In the genomic region with DNA sequence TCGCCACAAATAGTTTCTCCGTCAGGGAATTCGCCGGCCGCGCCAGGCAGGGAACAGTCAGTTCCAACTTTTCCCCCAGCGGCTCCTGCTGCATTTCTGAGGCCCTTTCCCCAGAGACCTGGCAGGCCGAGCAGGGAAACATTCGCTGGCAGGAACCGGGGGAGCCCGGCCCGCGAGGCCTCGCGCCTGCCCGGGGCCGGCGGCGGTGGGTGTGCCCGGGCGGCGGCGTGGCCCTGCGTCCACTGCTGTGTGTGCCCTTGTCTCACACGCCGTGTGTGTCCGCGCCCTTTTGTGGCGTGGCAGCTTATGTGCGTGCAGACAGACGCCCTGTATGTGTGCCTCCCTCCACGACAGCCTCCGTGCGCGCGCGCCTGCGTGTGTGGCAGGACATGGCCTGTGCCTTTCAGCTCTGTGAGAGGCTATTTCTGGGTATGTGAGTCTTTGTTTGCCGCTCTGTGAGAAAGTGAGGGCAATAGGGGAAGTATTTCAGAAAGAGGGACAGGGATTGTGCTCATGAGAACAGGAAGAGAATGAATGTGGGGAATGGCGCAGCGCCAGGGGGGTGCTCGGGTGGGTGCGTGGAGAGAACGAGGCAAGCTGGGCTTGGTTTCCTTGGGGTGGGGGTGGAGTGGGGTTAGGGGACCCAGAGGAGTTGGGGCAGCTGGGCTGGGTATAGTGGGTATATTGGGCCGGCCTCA, we compare ENCODE assay signal across 8 cellular contexts. TPM values are rescaled to one million over a fixed set of nuclear protein-coding genes. Genes with fewer than 3 reads are reported as not detected.
DNase-seq lines count a peak whose midpoint lies in the region; ATAC-seq and TF ChIP-seq lines count a peak whose summit lies in the region.

No MANE protein-coding gene starts in this region.

- TF ChIP-seq EP300 in tibial nerve (IDR thresholded peaks at IDR 0.05): peak in 1 of 2 donors; percentile 76

- no peaks in the 10 kb centered on the region for H3K9me3 ChIP-seq in BLaER1 treated with 17β-estradiol and CSF1 and Interleukin-3, amounts not matched to agents 10 nM and 100 nM (replicated peaks in 1 of 11)
- H3K9me3 ChIP-seq in esophagus (ENCODE audit: control insufficient read depth in 2 of 2, insufficient read depth in 1 of 2, low read depth in 1 of 2, low read length in 1 of 2) (no peaks in the 10 kb centered on the region), mucosa of rectum (ENCODE audit: control insufficient read depth in 2 of 2, low read length in 2 of 2) (no peaks in the 10 kb centered on the region), tibial nerve (no peaks in the 10 kb centered on the region)

- H3K4me1 ChIP-seq in BLaER1 treated with 17β-estradiol and CSF1 and Interleukin-3, amounts not matched to agents 10 nM and 100 nM: peaks cover 39 to 67% (median 58%) of the 10 kb centered on the region in 10 experiments
- H3K4me1 ChIP-seq in esophagus (ENCODE audit: control insufficient read depth in 2 of 2, insufficient read depth in 2 of 2, low read length in 1 of 2) (peaks cover 3 to 21% of the 10 kb centered on the region in 2 donors), mucosa of rectum (ENCODE audit: control insufficient read depth in 2 of 2, insufficient read depth in 2 of 2, low read length in 2 of 2) (peaks cover 38 to 39% of the 10 kb centered on the region in 2 donors), tibial nerve (peaks cover 0 to 82% (median 53%) of the 10 kb centered on the region in 4 donors)

- H3K36me3 ChIP-seq in BLaER1 treated with 17β-estradiol and CSF1 and Interleukin-3, amounts not matched to agents 10 nM and 100 nM: no peaks in the 10 kb centered on the region
- no peaks in the 10 kb centered on the region for H3K36me3 ChIP-seq in esophagus (ENCODE audit: control insufficient read depth in 2 of 2, insufficient read depth in 2 of 2, low read length in 1 of 2)
- no peaks in the 10 kb centered on the region for H3K36me3 ChIP-seq in mucosa of rectum (ENCODE audit: control insufficient read depth in 2 of 2, insufficient read depth in 2 of 2, low read length in 2 of 2)
- no peaks in the 10 kb centered on the region for H3K36me3 ChIP-seq in tibial nerve

- H3K27ac ChIP-seq in BLaER1 treated with 17β-estradiol and CSF1 and Interleukin-3, amounts not matched to agents 10 nM and 100 nM: peak overlapping the region in 4 of 11 experiments; percentile 50 to 71 (median 57); a peak in 9 of 22 replicates
- H3K27ac ChIP-seq in HL-60 (replicated peaks) (no peak overlapping the region), esophagus (ENCODE audit: low read depth in 2 of 2, low read length in 1 of 2) (peak overlapping the region; percentile 79 to 85), mucosa of rectum (ENCODE audit: low read depth in 2 of 2, low read length in 2 of 2) (peak overlapping the region; percentile 54 to 68), tibial nerve (peak overlapping the region; percentile 85 to 98 (median 93))

- H3K4me3 ChIP-seq in BLaER1 treated with 17β-estradiol and CSF1 and Interleukin-3, amounts not matched to agents 10 nM and 100 nM: peak overlapping the region; percentile 55 to 72 (median 61)
- peak overlapping the region; percentile 7; the same call in 1 of the 2 replicates for H3K4me3 ChIP-seq in HL-60 (replicated peaks; ENCODE audit: insufficient read depth, low read length)
- H3K4me3 ChIP-seq in esophagus (ENCODE audit: low read depth in 1 of 2, low read length in 2 of 2): peak overlapping the region; percentile 50 to 53
- peak overlapping the region; percentile 53 to 62 for H3K4me3 ChIP-seq in mucosa of rectum (ENCODE audit: low read length in 2 of 2)
- H3K4me3 ChIP-seq in tibial nerve: peak overlapping the region; percentile 59 to 81 (median 74)

- H3K27me3 ChIP-seq in BLaER1 treated with 17β-estradiol and CSF1 and Interleukin-3, amounts not matched to agents 10 nM and 100 nM: peaks cover 94 to 100% (median 100%) of the 10 kb centered on the region in 11 experiments
- H3K27me3 ChIP-seq in HL-60 (ENCODE audit: insufficient read depth, poor library complexity, severe bottlenecking) (peaks cover 73% of the 10 kb centered on the region), esophagus (ENCODE audit: control insufficient read depth in 1 of 2, insufficient read depth in 2 of 2, low read length in 2 of 2) (no peaks in the 10 kb centered on the region), mucosa of rectum (ENCODE audit: control insufficient read depth in 2 of 2, insufficient read depth in 2 of 2, low read length in 2 of 2) (peaks cover 48 to 56% of the 10 kb centered on the region in 2 donors), tibial nerve (no peaks in the 10 kb centered on the region)

- WGBS in esophagus, 2 donors: 3 to 5% methylated on average over 43 to 45 of the region's 45 CpGs
- 1% methylated on average over 29 to 41 of the region's 45 CpGs for WGBS in tibial nerve, 2 donors

- H3K9ac ChIP-seq in BLaER1 treated with 17β-estradiol and CSF1 and Interleukin-3, amounts not matched to agents 10 nM and 100 nM: peak overlapping the region; percentile 51 to 75 (median 68); a peak in 21 of 22 replicates
- H3K9ac ChIP-seq in mucosa of rectum (ENCODE audit: low read depth in 1 of 2, low read length in 2 of 2): peak overlapping the region; percentile 26 to 45

- H3K4me2 ChIP-seq in BLaER1 treated with 17β-estradiol and CSF1 and Interleukin-3, amounts not matched to agents 10 nM and 100 nM: peak overlapping the region; percentile 93 to 100 (median 99)

- TF ChIP-seq CTCF in HL-60 (IDR thresholded peaks at IDR 0.05; ENCODE audit: insufficient read depth, low read length) (no peak), tibial nerve (IDR thresholded peaks at IDR 0.05) (no peak)

- peak; percentile 32 to 62 for TF ChIP-seq POLR2A in tibial nerve (IDR thresholded peaks at IDR 0.05)

- ATAC-seq in GM18868 (IDR thresholded peaks at IDR 0.05; ENCODE audit: unreplicated experiment): no peak
- no peak for ATAC-seq in GM21786 (IDR thresholded peaks at IDR 0.05; ENCODE audit: unreplicated experiment)

- H4K20me1 ChIP-seq in BLaER1 treated with 17β-estradiol and CSF1 and Interleukin-3, amounts not matched to agents 10 nM and 100 nM: peaks cover 8 to 89% (median 62%) of the 10 kb centered on the region in 11 experiments; a peak in 18 of 22 replicates

- DNase-seq in HL-60 (ENCODE audit: low read depth in 1 of 2, low spot score in 1 of 2) (peak in 1 of 2 experiments; percentile 64), tibial nerve (ENCODE audit: low spot score in 2 of 2) (peak; percentile 48 to 55)
- peak; percentile 40 for DNase-seq in activated CD4-positive, alpha-beta T cell treated with anti-CD3 and anti-CD28 coated beads, Interleukin-2, amount 50 U/mL, for 1 hour

RNA-seq across cellular contexts. Expression of a gene that starts 0.7 kb away (rescaled TPM):
- 1 to 10 TPM; 7.5 to 8.3 TPM for polyA plus RNA-seq in esophagus
- 10 to 100 TPM; 55.5 to 97.2 (median 77.3) TPM for total RNA-seq in tibial nerve

RNA-seq across cellular contexts. Expression of a gene that starts 16.9 kb away (rescaled TPM):
- 10 to 100 TPM; 10.8 to 13.6 TPM for polyA plus RNA-seq in esophagus
- 10 to 100 TPM; 34.5 to 58.5 (median 40.2) TPM for total RNA-seq in tibial nerve

RNA-seq across cellular contexts. Expression of a gene that starts 22.2 kb away (rescaled TPM):
- 10 to 100 TPM in 1 of 2 donors, 1 to 10 TPM in 1; 8.6 to 19.8 TPM for polyA plus RNA-seq in esophagus
- 10 to 100 TPM; 34.3 to 72.9 (median 34.9) TPM for total RNA-seq in tibial nerve

RNA-seq across cellular contexts. Expression of a gene that starts 38.9 kb away (rescaled TPM):
- not detected for polyA plus RNA-seq in esophagus
- total RNA-seq in tibial nerve: not detected

Comparison
In these comparisons a context has a peak if more than half of its experiments do, and no peak if none do; other contexts are left out.
1. H3K4me3 ChIP-seq: peak in every context shown above with its lines; median percentile 74 in tibial nerve; 61 in BLaER1 treated with 17β-estradiol and CSF1 and Interleukin-3, amounts not matched to agents 10 nM and 100 nM; 58 in mucosa of rectum; 52 in esophagus; 7 in HL-60.